ENCODE assay signal across 10 cellular contexts in the genomic region with DNA sequence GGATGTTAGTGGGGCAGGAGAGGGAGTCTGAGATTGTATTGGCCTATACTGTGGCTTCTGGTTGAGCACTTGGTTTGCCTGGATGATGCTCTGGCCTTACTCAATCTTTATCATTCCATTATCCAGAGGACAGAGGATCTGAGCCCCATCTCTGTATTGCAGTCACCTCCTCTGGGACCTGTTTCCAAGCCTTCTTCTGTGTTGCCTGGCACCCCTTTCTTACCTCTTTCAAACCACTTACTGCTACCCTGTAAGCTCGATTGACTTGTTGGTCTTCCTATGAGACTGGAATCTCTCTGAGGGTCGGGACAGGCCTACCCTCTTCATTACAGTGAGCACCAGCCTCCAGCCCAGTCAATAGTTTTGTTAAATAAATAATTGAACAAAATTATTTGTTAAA. TPM values are rescaled to one million over a fixed set of nuclear protein-coding genes. Genes with fewer than 3 reads are reported as not detected.
DNase-seq lines count a peak whose midpoint lies in the region; ATAC-seq and TF ChIP-seq lines count a peak whose summit lies in the region.
"Had no signal": no experiment of that assay in that cellular context is flagged by ENCODE, and none has a peak within 500 bp of the region (broad histone marks: within the 10 kb centered on the region; RNA-seq: fewer than 3 reads in every experiment).

No MANE protein-coding gene starts in this region.

- peaks cover 45% of the 10 kb centered on the region for H3K4me1 Mint-ChIP-seq in CD8-positive, alpha-beta T cell (ENCODE audit: low read depth)

- POLR2A ChIA-PET in CD8-positive, alpha-beta T cell (lab: Charles Lee): interaction anchor here (0.6 to 1.6 kb wide), 2 partner anchors 28 to 167 kb away, joined by 4 to 5 read pairs; no protein-coding TSS in a partner anchor

- no peak for TF ChIP-seq CTCF in CD8-positive, alpha-beta T cell (IDR thresholded peaks at IDR 0.05)
- TF ChIP-seq CTCF in stomach (IDR thresholded peaks at IDR 0.05): no peak

- no peak for DNase-seq in CD8-positive, alpha-beta T cell
- DNase-seq in caudate nucleus (lab: John Stamatoyannopoulos, UW) (no peak), stomach (no peak), OCI-M1 (lab: John Stamatoyannopoulos, UW) (no peak), NCI-H1694 (lab: John Stamatoyannopoulos, UW) (no peak)
- DNase-seq: activated CD4-positive, alpha-beta T cell treated with anti-CD3 and anti-CD28 coated beads for 1 hour; NCI-H1417 had no signal

- no peaks in the 10 kb centered on the region for H3K9me3 Mint-ChIP-seq in CD8-positive, alpha-beta T cell

- H3K36me3 Mint-ChIP-seq in CD8-positive, alpha-beta T cell: peaks cover 18% of the 10 kb centered on the region

- peak overlapping the region; percentile 28 for H3K27ac ChIP-seq in CD8-positive, alpha-beta T cell (ENCODE audit: low read depth, low read length)
- H3K27ac ChIP-seq in caudate nucleus (ENCODE audit: low read depth, low read length) (peak overlapping the region; percentile 93), muscle layer of duodenum (ENCODE audit: low read length) (peak overlapping the region; percentile 99), stomach (peak overlapping the region in 4 of 5 donors; percentile 96 to 97 (median 97))

- no peak for TF ChIP-seq POLR2A in stomach (IDR thresholded peaks at IDR 0.05)

- intact Hi-C loops in CD8-positive, alpha-beta T cell (cut with DNase I, micrococcal nuclease): loop anchor here (1.0 to 5.0 kb wide), 3 partner anchors 27 to 273 kb away; a partner anchor contains a TSS
- intact Hi-C loops in stomach (cut with DNase I; ENCODE audit: low total_unique reads): no loop called here

- H3K36me3 ChIP-seq in CD8-positive, alpha-beta T cell (ENCODE audit: insufficient read depth, low read length): no peaks in the 10 kb centered on the region
- peaks cover 10 to 20% of the 10 kb centered on the region in 2 donors for H3K36me3 ChIP-seq in muscle layer of duodenum (ENCODE audit: control insufficient read depth in 1 of 2, insufficient read depth in 2 of 2, low read length in 2 of 2)
- H3K36me3 ChIP-seq in stomach: peaks cover 3 to 11% (median 10%) of the 10 kb centered on the region in 4 donors

- H3K4me1 ChIP-seq in CD8-positive, alpha-beta T cell (ENCODE audit: insufficient read depth, low read length): peaks cover 55% of the 10 kb centered on the region
- H3K4me1 ChIP-seq in muscle layer of duodenum (ENCODE audit: control insufficient read depth in 1 of 2, insufficient read depth in 2 of 2, low read length in 2 of 2) (peaks cover 6 to 20% of the 10 kb centered on the region in 2 donors), stomach (peaks cover 23 to 54% (median 49%) of the 10 kb centered on the region in 4 donors)

- WGBS in stomach, 5 donors: 50 to 92% (median 77%) methylated on average over 2 of the region's 2 CpGs

- CTCF ChIA-PET in CD8-positive, alpha-beta T cell (lab: Charles Lee): interaction anchor here (1.2 to 1.8 kb wide), 2 partner anchors 10 to 43 kb away, joined by 4 to 5 read pairs; no protein-coding TSS in a partner anchor

- no peak for ATAC-seq in CD8-positive, alpha-beta T cell
- ATAC-seq in HG03095 (IDR thresholded peaks at IDR 0.05; ENCODE audit: unreplicated experiment) (no peak), GM19035 (IDR thresholded peaks at IDR 0.05; ENCODE audit: unreplicated experiment) (no peak)

- H3K27ac Mint-ChIP-seq in CD8-positive, alpha-beta T cell: peak overlapping the region; percentile 89

- no peak for TF ChIP-seq EP300 in stomach (IDR thresholded peaks at IDR 0.05)

- no peak overlapping the region for H3K4me3 Mint-ChIP-seq in CD8-positive, alpha-beta T cell

- no peaks in the 10 kb centered on the region for H3K9me3 ChIP-seq in CD8-positive, alpha-beta T cell (ENCODE audit: low read length)
- no peaks in the 10 kb centered on the region for H3K9me3 ChIP-seq in muscle layer of duodenum (ENCODE audit: control insufficient read depth in 1 of 2, low read length in 2 of 2)
- H3K9me3 ChIP-seq in stomach: no peaks in the 10 kb centered on the region

- H3K27me3 Mint-ChIP-seq in CD8-positive, alpha-beta T cell (ENCODE audit: low read depth): peaks cover 22% of the 10 kb centered on the region

- peaks cover 10% of the 10 kb centered on the region for H3K27me3 ChIP-seq in CD8-positive, alpha-beta T cell (ENCODE audit: insufficient read depth, low read length)
- H3K27me3 ChIP-seq in muscle layer of duodenum (ENCODE audit: low read depth, low read length) (no peaks in the 10 kb centered on the region), stomach (no peaks in the 10 kb centered on the region)

- no peak overlapping the region for H3K4me3 ChIP-seq in CD8-positive, alpha-beta T cell (ENCODE audit: low read depth, low read length)
- no peak overlapping the region for H3K4me3 ChIP-seq in muscle layer of duodenum (ENCODE audit: low read depth in 1 of 2, low read length in 2 of 2)
- H3K4me3 ChIP-seq in stomach: no peak overlapping the region

RNA-seq across cellular contexts. Expression of a gene that starts 3.0 kb away (rescaled TPM):
- total RNA-seq in CD8-positive, alpha-beta T cell: 1,000 to 10,000 TPM; 1,826 to 1,941 TPM
- 1,000 to 10,000 TPM in 1 of 5 donors, 100 to 1,000 TPM in 4; 134 to 1,274 (median 649) TPM for total RNA-seq in stomach
- 10 to 100 TPM; 62.2 to 82.0 (median 77.1) TPM for polyA plus RNA-seq in stomach

Comparison
In these comparisons a context has a peak if more than half of its experiments do, and no peak if none do; other contexts are left out.
1. H3K27ac ChIP-seq: peak in every context shown above with its lines; median percentile 99 in muscle layer of duodenum; 97 in stomach; 93 in caudate nucleus; 28 in CD8-positive, alpha-beta T cell.